Comparison of ENCODE assay signal across 9 cellular contexts in the genomic region with DNA sequence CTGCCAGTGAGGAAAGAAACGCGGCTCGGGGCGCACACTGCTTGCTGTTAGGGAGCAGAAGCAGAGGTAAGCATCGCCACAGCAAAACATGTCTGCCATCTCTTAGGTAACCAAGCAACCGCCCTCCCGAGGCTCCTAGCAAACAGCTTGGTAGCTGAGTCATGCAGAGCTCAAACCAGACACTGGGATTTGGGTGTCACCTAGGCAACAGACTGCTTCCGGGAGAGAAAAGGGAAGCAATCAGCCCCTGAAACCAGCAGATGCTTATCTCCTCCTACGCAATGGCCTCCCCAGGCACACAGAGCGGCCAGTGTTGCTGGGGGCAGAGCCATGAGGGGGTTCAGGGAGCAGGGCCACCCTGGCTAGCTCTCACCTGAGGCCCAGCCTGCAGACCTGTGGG. TPM values are rescaled to one million over a fixed set of nuclear protein-coding genes. Genes with fewer than 3 reads are reported as not detected.
A peak's percentile ranks its signal among the peaks of the same experiment; 100 is the strongest.
DNase-seq lines count a peak whose midpoint lies in the region; ATAC-seq and TF ChIP-seq lines count a peak whose summit lies in the region.
"Not testable (repeated sequence)": the region's sequence is repeated elsewhere in the genome, so short reads cannot be mapped to it uniquely, and the experiment has no call there.
"Had no signal": no experiment of that assay in that cellular context is flagged by ENCODE, and none has a peak within 500 bp of the region (broad histone marks: within the 10 kb centered on the region; RNA-seq: fewer than 3 reads in every experiment).

No MANE protein-coding gene starts in this region.

- H3K36me3 ChIP-seq in PC-9 (ENCODE audit: low read depth): peaks cover 24% of the 10 kb centered on the region

- DNase-seq in ELR (ENCODE audit: low read depth): peak; percentile 40
- DNase-seq in PC-9: peak; percentile 86 to 92
- peak in 2 of 3 experiments; percentile 15 to 35 for DNase-seq in activated CD8-positive, alpha-beta memory T cell treated with anti-CD3 and anti-CD28 coated beads for 48 hours (ENCODE audit: low read depth in 2 of 3, low spot score in 2 of 3)
- DNase-seq in dermis blood vessel endothelial cell: peak; percentile 73
- peak; percentile 38 to 49 for DNase-seq in stimulated activated CD8-positive, alpha-beta memory T cell treated with anti-CD3 and anti-CD28 coated beads, Interleukin-7, amount 100 ng/mL, for 4 hours (ENCODE audit: low read depth in 2 of 2)

- CTCF ChIA-PET in PC-9 (lab: Charles Lee): not testable (repeated sequence)

- H3K9me2 ChIP-seq in PC-9 (ENCODE audit: insufficient read depth): not testable (repeated sequence)

- H3K4me3 ChIP-seq in PC-9: not testable (repeated sequence)
- H3K4me3 ChIP-seq in mononuclear cell (ENCODE audit: low read length): peak overlapping the region; percentile 12

- peak overlapping the region; percentile 93 for H3K4me2 ChIP-seq in PC-9

- ATAC-seq in GM21576 (IDR thresholded peaks at IDR 0.05; ENCODE audit: unreplicated experiment) (peak; percentile 59), HG03520 (IDR thresholded peaks at IDR 0.05; ENCODE audit: unreplicated experiment) (peak; percentile 66)

- not testable (repeated sequence) for H3K27me3 ChIP-seq in PC-9 (ENCODE audit: insufficient read depth, low read depth); mononuclear cell (ENCODE audit: insufficient read depth, low read length)

- H3F3A ChIP-seq in PC-9 (ENCODE audit: insufficient read depth, low read depth): peaks cover 25% of the 10 kb centered on the region; the same call in 1 of the 2 replicates

- H4K20me1 ChIP-seq in PC-9 (ENCODE audit: insufficient read depth): not testable (repeated sequence)

- POLR2A ChIA-PET in PC-9 (lab: Charles Lee; ENCODE audit: unreplicated experiment): interaction anchor here (0.7 to 1.2 kb wide), 2 partner anchors 36 to 435 kb away, joined by 3 to 4 read pairs; a partner anchor contains a TSS

- H3K27ac ChIP-seq in PC-9: not testable (repeated sequence)

- not testable (repeated sequence) for BruUV-seq in PC-9 (replicated peaks; lab: Mats Ljungman, UMichigan)

- not testable (repeated sequence) for H2AFZ ChIP-seq in PC-9

- H3K79me2 ChIP-seq in PC-9 (ENCODE audit: low read depth): peaks cover 25% of the 10 kb centered on the region

- intact Hi-C loops in PC-9 (cut with micrococcal nuclease; ENCODE audit: unreplicated experiment): not testable (repeated sequence)

- H3K4me1 ChIP-seq in PC-9 (replicated peaks; ENCODE audit: insufficient read depth) (peaks cover 29% of the 10 kb centered on the region), mononuclear cell (ENCODE audit: insufficient read depth, low read length) (peaks cover 32% of the 10 kb centered on the region)

- H3K9me3 ChIP-seq in PC-9 (ENCODE audit: insufficient read depth, low read depth); mononuclear cell (ENCODE audit: low read depth, low read length): not testable (repeated sequence)

- not testable (repeated sequence) for TF ChIP-seq CTCF in PC-9 (conservative IDR thresholded peaks at IDR 0.05)

RNA-seq across cellular contexts. Expression of a gene that starts 1.7 kb away (rescaled TPM):
- total RNA-seq in PC-9 (2021) (169 and 214 TPM in 2 replicates), dermis blood vessel endothelial cell (26.4 and 36.1 TPM in 2 replicates), mononuclear cell (89.9 TPM)

RNA-seq across cellular contexts. Expression of a gene that starts 37.4 kb away (rescaled TPM):
- total RNA-seq in PC-9 (2021): 24.3 and 25.1 TPM in 2 replicates
- total RNA-seq in dermis blood vessel endothelial cell: 15.5 and 23.1 TPM in 2 replicates
- 15.8 TPM for total RNA-seq in mononuclear cell

RNA-seq across cellular contexts. Expression of a gene that starts 46.3 kb away (rescaled TPM):
- total RNA-seq in PC-9 (2021): not detected in 2 replicates
- total RNA-seq in dermis blood vessel endothelial cell: not detected in 2 replicates
- total RNA-seq in mononuclear cell: not detected
- total RNA-seq: epithelial cell of proximal tubule had no signal

Comparison
In these comparisons a context has a peak if more than half of its experiments do, and no peak if none do; other contexts are left out.
1. DNase-seq: peak in every context shown above with its lines; median percentile 89 in PC-9; 73 in dermis blood vessel endothelial cell; 44 in stimulated activated CD8-positive, alpha-beta memory T cell treated with anti-CD3 and anti-CD28 coated beads, Interleukin-7, amount 100 ng/mL, for 4 hours; 40 in ELR; 25 in activated CD8-positive, alpha-beta memory T cell treated with anti-CD3 and anti-CD28 coated beads for 48 hours.